8 cellular contexts compared by ENCODE assay signal in genomic region chrX:45769919-45770582, GRCh38.
DNase-seq lines count a peak whose midpoint lies in the region; ATAC-seq and TF ChIP-seq lines count a peak whose summit lies in the region.

No MANE protein-coding gene starts in this region.

- H3K36me3 ChIP-seq in prostate gland: no peaks in the 10 kb centered on the region

- H3K4me1 ChIP-seq in prostate gland (replicated peaks): no peaks in the 10 kb centered on the region

- TF ChIP-seq POLR2A in prostate gland (IDR thresholded peaks at IDR 0.05): peak; percentile 47

- peak; percentile 76 for ATAC-seq in GM21786 (IDR thresholded peaks at IDR 0.05; ENCODE audit: unreplicated experiment)

- TF ChIP-seq CTCF in GM12875 (IDR thresholded peaks at IDR 0.05; ENCODE audit: borderline replicate concordance, insufficient read depth, low read depth, low read length): no peak
- no peak for TF ChIP-seq CTCF in prostate gland (IDR thresholded peaks at IDR 0.05)

- 2% methylated on average over 13 of the region's 13 CpGs for whole genome bisulfite sequencing in prostate gland

- peak overlapping the region; percentile 66 to 67 for H3K27ac ChIP-seq in prostate gland

- H3K4me3 ChIP-seq in GM12875 (ENCODE audit: low read depth, low read length) (peak overlapping the region; percentile 43), prostate gland (peak overlapping the region; percentile 24 to 25)

- H3K9me3 ChIP-seq in prostate gland: no peaks in the 10 kb centered on the region

- intact Hi-C loops in prostate gland (cut with DNase I): no loop called here

- peak; percentile 19 for DNase-seq in KG1 (lab: John Stamatoyannopoulos, UW)
- DNase-seq in activated T-cell treated with anti-CD3 and anti-CD28 coated beads, Interleukin-2, amount 50 U/mL, for 48 hours: peak; percentile 52 to 66
- peak; percentile 85 for DNase-seq in foreskin melanocyte
- DNase-seq in prostate gland (ENCODE audit: low spot score): peak; percentile 58
- no peak for DNase-seq in superior temporal gyrus (ENCODE audit: extremely low spot score)
- no peak for DNase-seq in DMS 273 treated with DMSO at 0.1 percent for 48 hours (lab: John Stamatoyannopoulos, UW)

- no peaks in the 10 kb centered on the region for H3K27me3 ChIP-seq in prostate gland (replicated peaks; ENCODE audit: insufficient read depth)

Comparison
In these comparisons a context has a peak if more than half of its experiments do, and no peak if none do; other contexts are left out.
1. DNase-seq: peak in KG1 (single experiment), activated T-cell treated with anti-CD3 and anti-CD28 coated beads, Interleukin-2, amount 50 U/mL, for 48 hours (2 of 2), foreskin melanocyte (single experiment) and prostate gland (single experiment); none in superior temporal gyrus (single experiment) and DMS 273 treated with DMSO at 0.1 percent for 48 hours (single experiment).